In the genomic region with DNA sequence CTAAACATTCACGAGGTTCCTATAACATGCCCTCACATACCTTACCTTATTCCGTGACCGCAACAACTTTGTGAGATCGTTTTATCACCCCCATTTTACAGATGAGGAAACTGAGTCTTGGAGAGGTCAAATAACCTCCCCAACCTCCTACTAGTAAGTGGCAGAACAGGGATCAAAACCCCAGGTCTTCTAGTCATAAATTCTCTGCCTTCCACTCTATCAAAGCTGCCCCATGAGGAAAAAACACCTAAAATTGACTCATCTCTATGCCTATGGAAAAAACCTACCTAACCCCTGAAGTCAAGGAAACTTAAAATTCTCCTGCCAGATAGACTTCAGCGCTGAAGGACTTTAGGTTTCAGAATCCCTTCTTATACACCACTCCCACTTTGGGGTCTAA, we compare ENCODE assay signal across 1 cellular context.
TF ChIP-seq lines count a peak whose summit lies in the region.

No MANE protein-coding gene starts in this region.

TF ChIP-seq in HCT116, 20 proteins besides CTCF, POLR2A, EP300 and RAD21 (continued from another document):
- TF ChIP-seq EGR1 (IDR thresholded peaks at IDR 0.05; ENCODE audit: low read depth): no peak
